In genomic region chr20:23284009-23284408, GRCh38 we compare ENCODE assay signal across 35 cellular contexts.
"Had no signal": no experiment of that assay in that cellular context is flagged by ENCODE, and none has a peak within 500 bp of the region (broad histone marks: within the 10 kb centered on the region; RNA-seq: fewer than 3 reads in every experiment).

No MANE protein-coding gene starts in this region.

- H3K9ac ChIP-seq: KMS-11 had no signal

- H3K4me2 ChIP-seq: KMS-11 had no signal

- H3K36me3 ChIP-seq: MG63 had no signal

- H3K9me3 ChIP-seq: MG63 had no signal

- H3K4me3 ChIP-seq: MG63 had no signal

- DNase-seq: Karpas-422, Kasumi-1, MG63, MM.1S, MV-4-11, NCI-H1048, NCI-H1092, NCI-H1092 treated with DMSO at 0.1 percent for 48 hours, NCI-H1105, NCI-H1105 treated with DMSO at 0.1 percent for 48 hours, NCI-H1417, NCI-H1417 treated with DMSO at 0.1 percent for 48 hours, NCI-H1436, NCI-H1436 treated with DMSO at 0.1 percent for 48 hours, NCI-H146, NCI-H1694, NCI-H1694 treated with DMSO at 0.1 percent for 48 hours, NCI-H187, NCI-H187 treated with DMSO at 0.1 percent for 48 hours, NCI-H1930, NCI-H2029, NCI-H2029 treated with DMSO at 0.1 percent for 48 hours, NCI-H2081, NCI-H2081 treated with DMSO at 0.1 percent for 48 hours, NCI-H2107, NCI-H2171, NCI-H2171 treated with DMSO at 0.1 percent for 48 hours, NCI-H2227 treated with DMSO at 0.1 percent for 48 hours, NCI-H226, NCI-H345, NCI-H446, NCI-H446 treated with DMSO at 0.1 percent for 48 hours, NCI-H510A, NCI-H510A treated with DMSO at 0.1 percent for 48 hours had no signal

- H3K27ac ChIP-seq: KMS-11 had no signal

- H3K27me3 ChIP-seq: MG63 had no signal
